ENCODE assay signal across 10 cellular contexts in genomic region chr12:100794441-100795192, GRCh38. TPM values are rescaled to one million over a fixed set of nuclear protein-coding genes. Genes with fewer than 3 reads are reported as not detected.
DNase-seq lines count a peak whose midpoint lies in the region; ATAC-seq and TF ChIP-seq lines count a peak whose summit lies in the region.
"Had no signal": no experiment of that assay in that cellular context is flagged by ENCODE, and none has a peak within 500 bp of the region (broad histone marks: within the 10 kb centered on the region; RNA-seq: fewer than 3 reads in every experiment).

Gene ANO4 (plus strand): TSS chr12:100794776. CDS start chr12:100901786, 107,010 bp downstream.

- H4K20me1 ChIP-seq in fibroblast of lung (ENCODE audit: control insufficient read depth, extremely low read depth, insufficient read depth, low read length) = no peaks in the 10 kb centered on the region

- peaks cover 17% of the 10 kb centered on the region for H3K79me1 ChIP-seq in trophoblast cell (ENCODE audit: low read length)

- H2BK12ac ChIP-seq in trophoblast cell (ENCODE audit: low read length) = peak within 1 kb of the TSS; percentile 61

- H3K27ac ChIP-seq in fibroblast of lung (ENCODE audit: insufficient read depth, low read length) (no peak within 1 kb of the TSS), trophoblast cell (ENCODE audit: low read depth, low read length) (peak within 1 kb of the TSS; percentile 39)
- H3K27ac ChIP-seq: left lung had no signal

- ATAC-seq in HG03095 (IDR thresholded peaks at IDR 0.05; ENCODE audit: unreplicated experiment) = no peak
- ATAC-seq: K562, left lung had no signal

- H3K36me3 ChIP-seq in fibroblast of lung (ENCODE audit: control insufficient read depth, insufficient read depth, low read length) = no peaks in the 10 kb centered on the region
- no peaks in the 10 kb centered on the region for H3K36me3 ChIP-seq in trophoblast cell (ENCODE audit: control insufficient read depth in 1 of 2, insufficient read depth in 2 of 2, low read length in 2 of 2)
- H3K36me3 ChIP-seq: left lung had no signal

- peaks cover 5% of the 10 kb centered on the region for H3K4me1 ChIP-seq in fibroblast of lung (ENCODE audit: control insufficient read depth, extremely low read depth, insufficient read depth, low read length)
- H3K4me1 ChIP-seq in trophoblast cell (ENCODE audit: control insufficient read depth in 1 of 2, insufficient read depth in 2 of 2, low read length in 2 of 2) = peaks cover 10 to 17% of the 10 kb centered on the region in 2 experiments
- H3K4me1 ChIP-seq: left lung had no signal

- H3K4ac ChIP-seq in trophoblast cell (ENCODE audit: low read depth, low read length) = peak within 1 kb of the TSS; percentile 35

- H3K27me3 ChIP-seq in fibroblast of lung (ENCODE audit: control insufficient read depth, insufficient read depth, low read length) (no peaks in the 10 kb centered on the region), trophoblast cell (ENCODE audit: insufficient read depth, low read length) (no peaks in the 10 kb centered on the region)

- H3K4me3 ChIP-seq in fibroblast of lung (replicated peaks in 1 of 4; ENCODE audit: control extremely low read depth in 1 of 4, insufficient read depth in 1 of 4, low read depth in 3 of 4, low read length in 4 of 4) (peak within 1 kb of the TSS; percentile 24 to 55 (median 38)), trophoblast cell (ENCODE audit: low read depth, low read length) (peak within 1 kb of the TSS; percentile 52)
- H3K4me3 ChIP-seq: K562, left lung had no signal

- peak within 1 kb of the TSS; percentile 64 for H2BK5ac ChIP-seq in trophoblast cell (ENCODE audit: low read depth, low read length, poor library complexity)

- H3K79me2 ChIP-seq in fibroblast of lung (ENCODE audit: control insufficient read depth, insufficient read depth, low read length) (no peaks in the 10 kb centered on the region), trophoblast cell (ENCODE audit: control insufficient read depth, insufficient read depth, low read length, poor library complexity) (peaks cover 1% of the 10 kb centered on the region)

- WGBS in trophoblast cell (ENCODE audit: extremely low coverage, insufficient coverage, insufficient read length) = no CpG with 5 or more reads among the region's 18 CpGs

- no peak within 1 kb of the TSS for H3K9ac ChIP-seq in fibroblast of lung (ENCODE audit: insufficient read depth, low read length)
- H3K9ac ChIP-seq in trophoblast cell (ENCODE audit: low read length) = peak within 1 kb of the TSS; percentile 16

- no peak within 1 kb of the TSS for H3K23ac ChIP-seq in trophoblast cell (ENCODE audit: low read length)

- TF ChIP-seq CTCF in fibroblast of lung (conservative IDR thresholded peaks at IDR 0.05 in 1 of 2, IDR thresholded peaks at IDR 0.05 in 1 of 2; ENCODE audit: low read depth in 1 of 2, low read length in 2 of 2) = no peak

- H2BK120ac ChIP-seq in trophoblast cell (ENCODE audit: insufficient read depth, low read length, poor library complexity) = peak within 1 kb of the TSS; percentile 75

- H4K91ac ChIP-seq in trophoblast cell (ENCODE audit: low read depth, low read length) = peak within 1 kb of the TSS; percentile 84

- H4K12ac ChIP-seq in trophoblast cell (ENCODE audit: low read depth, low read length) = no peak within 1 kb of the TSS

- DNase-seq in ELF-1 (ENCODE audit: low read depth, low spot score) = peak; percentile 89
- peak; percentile 77 for DNase-seq in NCI-H69 (lab: John Stamatoyannopoulos, UW)
- DNase-seq in fibroblast of lung (ENCODE audit: low read depth in 2 of 2) = peak; percentile 20 to 33
- no peak for DNase-seq in trophoblast cell
- DNase-seq in germinal center (ENCODE audit: low spot score) = no peak
- DNase-seq in cortex of kidney (lab: John Stamatoyannopoulos, UW) = no peak
- no peak for DNase-seq in NCI-H2029 treated with DMSO at 0.1 percent for 48 hours (lab: John Stamatoyannopoulos, UW)
- DNase-seq: left lung had no signal

- H3K14ac ChIP-seq in trophoblast cell (ENCODE audit: low read length) = peak within 1 kb of the TSS; percentile 84

- H2AK5ac ChIP-seq in trophoblast cell (ENCODE audit: low read length) = peak within 1 kb of the TSS; percentile 57

- H3K9me3 ChIP-seq in fibroblast of lung (ENCODE audit: control insufficient read depth, insufficient read depth, low read depth, low read length) (no peaks in the 10 kb centered on the region), trophoblast cell (ENCODE audit: insufficient read depth, low read depth, low read length) (no peaks in the 10 kb centered on the region)
- H3K9me3 ChIP-seq: left lung had no signal

- peak within 1 kb of the TSS; percentile 32 for H2AFZ ChIP-seq in fibroblast of lung (ENCODE audit: low read length)
- no peak within 1 kb of the TSS for H2AFZ ChIP-seq in trophoblast cell (ENCODE audit: insufficient read depth, low read length, poor library complexity)

- H3K4me2 ChIP-seq in fibroblast of lung (ENCODE audit: extremely low read depth, insufficient read depth, low read length) (peak within 1 kb of the TSS; percentile 42), trophoblast cell (ENCODE audit: low read length) (peak within 1 kb of the TSS; percentile 56)

- H4K8ac ChIP-seq in trophoblast cell (ENCODE audit: low read depth, low read length) = peak within 1 kb of the TSS; percentile 51

- H3K18ac ChIP-seq in trophoblast cell (ENCODE audit: low read length) = peak within 1 kb of the TSS; percentile 67

RNA-seq across cellular contexts. Expression of gene ANO4, which starts in this region (rescaled TPM):
- total RNA-seq in fibroblast of lung = 11.3 and 42.3 TPM in 2 replicates
- polyA plus RNA-seq in fibroblast of lung = 11.7 TPM in 2 replicates
- 5.4 and 6.4 TPM in 2 replicates for polyA plus RNA-seq in fibroblast of lung (2012)
- 2.1 TPM in 2 replicates for polyA minus RNA-seq in fibroblast of lung (ENCODE audit: low replicate concordance)
- polyA plus RNA-seq in trophoblast cell (2013) = 12.2 and 12.4 TPM in 2 replicates
- total RNA-seq: K562 had no signal
- polyA plus RNA-seq: K562 had no signal

Comparison
In these comparisons a context has a peak if more than half of its experiments do, and no peak if none do; other contexts are left out.
1. DNase-seq: peak in ELF-1 (single experiment), NCI-H69 (single experiment) and fibroblast of lung (2 of 2); none in trophoblast cell (0 of 2), germinal center (single experiment), cortex of kidney (single experiment) and NCI-H2029 treated with DMSO at 0.1 percent for 48 hours (single experiment).